Comparison of ENCODE assay signal across 1 cellular context in the genomic region with DNA sequence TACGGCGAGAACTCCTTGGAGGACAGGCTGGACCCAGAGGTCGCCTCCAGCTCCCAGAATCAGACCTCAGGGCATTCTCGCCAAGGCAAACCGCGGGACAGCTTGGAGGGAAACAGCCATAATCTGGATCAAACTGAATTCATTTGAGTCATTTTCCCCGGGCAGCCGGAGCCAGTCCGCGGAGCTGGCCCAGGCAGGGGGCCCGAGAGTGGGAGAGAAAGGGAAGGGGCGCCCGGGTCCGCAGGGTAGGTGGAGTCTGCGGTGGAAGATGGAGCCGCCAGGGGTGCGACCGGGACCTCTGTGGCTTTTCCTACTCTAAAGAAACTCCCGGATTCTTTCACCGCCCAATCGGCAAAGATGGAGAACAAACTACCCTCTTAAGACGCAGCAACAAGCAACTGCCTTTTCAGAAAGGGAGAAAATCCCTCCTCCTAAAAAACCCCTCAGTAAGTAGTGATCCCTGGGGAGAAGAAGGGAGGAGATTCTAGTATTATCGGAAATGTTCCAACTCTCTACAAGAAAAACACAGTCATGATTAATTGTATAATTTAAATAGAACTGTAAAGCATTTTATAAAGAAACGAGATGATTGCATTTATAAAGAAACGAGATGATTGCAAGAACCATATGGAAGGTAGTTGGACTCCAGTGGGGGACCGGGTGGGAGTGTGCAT.
TF ChIP-seq lines count a peak whose summit lies in the region.

No MANE protein-coding gene starts in this region.

TF ChIP-seq in HepG2, 621 proteins besides CTCF, POLR2A, EP300 and RAD21:
- TF ChIP-seq, protein P1, sequence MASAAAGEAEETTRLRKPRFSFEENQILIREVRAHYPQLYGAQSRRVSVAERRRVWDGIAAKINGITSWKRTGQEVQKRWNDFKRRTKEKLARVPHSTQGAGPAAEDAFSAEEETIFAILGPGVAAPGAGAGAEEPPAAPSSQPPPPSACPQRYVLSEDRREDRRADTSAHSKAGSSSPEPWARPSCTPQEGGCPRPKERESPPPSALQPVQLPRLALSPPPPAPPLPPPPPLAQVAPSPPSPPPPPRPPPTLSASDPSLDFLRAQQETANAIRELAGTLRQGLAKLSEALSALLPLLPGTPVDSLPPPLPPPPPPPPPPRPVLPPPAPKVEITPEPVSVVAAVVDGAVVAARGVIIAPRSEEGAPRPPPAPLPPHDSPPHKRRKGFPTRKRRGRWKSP (CRISPR knock-in tag; IDR thresholded peaks at IDR 0.05): no peak
- TF ChIP-seq ELF3 (CRISPR knock-in tag; IDR thresholded peaks at IDR 0.05) (no peak), CBX2 (IDR thresholded peaks at IDR 0.05; ENCODE audit: low read depth, low read length) (peak; percentile 83; the same call in 1 of the 2 replicates), CBX2 (CRISPR knock-in tag; IDR thresholded peaks at IDR 0.05; ENCODE audit: low read depth) (no peak), SP4 (CRISPR knock-in tag; IDR thresholded peaks at IDR 0.05) (no peak), KLF11 (CRISPR knock-in tag; IDR thresholded peaks at IDR 0.05) (no peak), ZFYVE20 (CRISPR knock-in tag; IDR thresholded peaks at IDR 0.05; ENCODE audit: borderline replicate concordance, low read depth) (no peak)
- TF ChIP-seq, protein P2, sequence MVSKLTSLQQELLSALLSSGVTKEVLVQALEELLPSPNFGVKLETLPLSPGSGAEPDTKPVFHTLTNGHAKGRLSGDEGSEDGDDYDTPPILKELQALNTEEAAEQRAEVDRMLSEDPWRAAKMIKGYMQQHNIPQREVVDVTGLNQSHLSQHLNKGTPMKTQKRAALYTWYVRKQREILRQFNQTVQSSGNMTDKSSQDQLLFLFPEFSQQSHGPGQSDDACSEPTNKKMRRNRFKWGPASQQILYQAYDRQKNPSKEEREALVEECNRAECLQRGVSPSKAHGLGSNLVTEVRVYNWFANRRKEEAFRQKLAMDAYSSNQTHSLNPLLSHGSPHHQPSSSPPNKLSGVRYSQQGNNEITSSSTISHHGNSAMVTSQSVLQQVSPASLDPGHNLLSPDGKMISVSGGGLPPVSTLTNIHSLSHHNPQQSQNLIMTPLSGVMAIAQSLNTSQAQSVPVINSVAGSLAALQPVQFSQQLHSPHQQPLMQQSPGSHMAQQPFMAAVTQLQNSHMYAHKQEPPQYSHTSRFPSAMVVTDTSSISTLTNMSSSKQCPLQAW (CRISPR knock-in tag; IDR thresholded peaks at IDR 0.05): no peak
